ENCODE assay signal across 13 cellular contexts in genomic region chr12:124607681-124608425, GRCh38. TPM values are rescaled to one million over a fixed set of nuclear protein-coding genes. Genes with fewer than 3 reads are reported as not detected.
DNase-seq lines count a peak whose midpoint lies in the region; ATAC-seq and TF ChIP-seq lines count a peak whose summit lies in the region.
"Had no signal": no experiment of that assay in that cellular context is flagged by ENCODE, and none has a peak within 500 bp of the region (broad histone marks: within the 10 kb centered on the region; RNA-seq: fewer than 3 reads in every experiment).

No MANE protein-coding gene starts in this region.

- no peak overlapping the region for H3K4me3 Mint-ChIP-seq in stimulated activated naive CD8-positive, alpha-beta T cell treated with anti-CD3 and anti-CD28 coated beads, Interleukin-15, Interleukin-2, amounts not matched to agents 100 ng/mL and 50 ng/mL, for 24 hours
- no peak overlapping the region for H3K4me3 Mint-ChIP-seq in stimulated activated naive CD8-positive, alpha-beta T cell treated with anti-CD3 and anti-CD28 coated beads, Interleukin-15, amount 100 ng/mL, for 72 hours
- H3K4me3 Mint-ChIP-seq in type B pancreatic cell = peak overlapping the region; percentile 75

- TF ChIP-seq CTCF in VCaP (conservative IDR thresholded peaks at IDR 0.05) (no peak), lower lobe of right lung (IDR thresholded peaks at IDR 0.05) (no peak), type B pancreatic cell (conservative IDR thresholded peaks at IDR 0.05) (no peak)

- H3K36me3 ChIP-seq in lower lobe of right lung = no peaks in the 10 kb centered on the region
- H3K36me3 ChIP-seq: heart right ventricle had no signal

- H3K27ac Mint-ChIP-seq in stimulated activated naive CD8-positive, alpha-beta T cell treated with anti-CD3 and anti-CD28 coated beads, Interleukin-15, Interleukin-2, amounts not matched to agents 100 ng/mL and 50 ng/mL, for 24 hours = peak overlapping the region; percentile 45
- H3K27ac Mint-ChIP-seq in stimulated activated naive CD8-positive, alpha-beta T cell treated with anti-CD3 and anti-CD28 coated beads, Interleukin-15, amount 100 ng/mL, for 72 hours = peak overlapping the region in 1 of 2 donors; percentile 0
- peak overlapping the region; percentile 99 for H3K27ac Mint-ChIP-seq in type B pancreatic cell

- H3K4me3 ChIP-seq in lower lobe of right lung = no peak overlapping the region

- DNase-seq in stimulated activated naive CD8-positive, alpha-beta T cell treated with anti-CD3 and anti-CD28 coated beads, Interleukin-15, amount 100 ng/mL, for 72 hours = no peak
- DNase-seq in lower lobe of right lung = no peak
- no peak for DNase-seq in type B pancreatic cell (ENCODE audit: extremely low spot score, unreplicated experiment)
- no peak for DNase-seq in mesenteric fat pad (ENCODE audit: low spot score)
- DNase-seq in dedifferentiated amniotic fluid mesenchymal stem cell (ENCODE audit: extremely low spot score) = no peak
- DNase-seq in stimulated activated naive CD4-positive, alpha-beta T cell treated with Interleukin-2 at 50 U/mL for 16 hours (lab: John Stamatoyannopoulos, UW) = no peak
- DNase-seq: activated CD4-positive, alpha-beta T cell treated with anti-CD3 and anti-CD28 coated beads, Interleukin-2, amount 10 ng/mL, durations not matched to agents 7 days and 5 days; DMS153; heart right ventricle; occipital lobe; stimulated activated CD4-positive, alpha-beta T cell treated with anti-CD3 and anti-CD28 coated beads, Interleukin-12 subunit alpha, Interleukin-12 subunit beta, amount 100 ng/mL, for 4 hours had no signal

- peaks cover 11% of the 10 kb centered on the region for H3K27me3 Mint-ChIP-seq in stimulated activated naive CD8-positive, alpha-beta T cell treated with anti-CD3 and anti-CD28 coated beads, Interleukin-15, Interleukin-2, amounts not matched to agents 100 ng/mL and 50 ng/mL, for 24 hours
- peaks cover 44% of the 10 kb centered on the region for H3K27me3 Mint-ChIP-seq in stimulated activated naive CD8-positive, alpha-beta T cell treated with anti-CD3 and anti-CD28 coated beads, Interleukin-15, amount 100 ng/mL, for 72 hours
- H3K27me3 Mint-ChIP-seq in type B pancreatic cell = no peaks in the 10 kb centered on the region

- H3K4me1 Mint-ChIP-seq in stimulated activated naive CD8-positive, alpha-beta T cell treated with anti-CD3 and anti-CD28 coated beads, Interleukin-15, Interleukin-2, amounts not matched to agents 100 ng/mL and 50 ng/mL, for 24 hours (ENCODE audit: low read depth) = peaks cover 23% of the 10 kb centered on the region
- H3K4me1 Mint-ChIP-seq in stimulated activated naive CD8-positive, alpha-beta T cell treated with anti-CD3 and anti-CD28 coated beads, Interleukin-15, amount 100 ng/mL, for 72 hours = peaks cover 29% of the 10 kb centered on the region
- H3K4me1 Mint-ChIP-seq in type B pancreatic cell (ENCODE audit: unreplicated experiment) = peaks cover 62% of the 10 kb centered on the region

- no peaks in the 10 kb centered on the region for H3K36me3 Mint-ChIP-seq in stimulated activated naive CD8-positive, alpha-beta T cell treated with anti-CD3 and anti-CD28 coated beads, Interleukin-15, Interleukin-2, amounts not matched to agents 100 ng/mL and 50 ng/mL, for 24 hours (ENCODE audit: low read depth)
- H3K36me3 Mint-ChIP-seq in type B pancreatic cell = peaks cover under 1% of the 10 kb centered on the region

- H3K27me3 ChIP-seq in lower lobe of right lung (ENCODE audit: low read depth) = no peaks in the 10 kb centered on the region

- no peak for ATAC-seq in stimulated activated naive CD8-positive, alpha-beta T cell treated with anti-CD3 and anti-CD28 coated beads, Interleukin-15, amount 100 ng/mL, for 72 hours
- no peak for ATAC-seq in lower lobe of right lung
- ATAC-seq: heart right ventricle had no signal

- intact Hi-C loops in lower lobe of right lung (cut with DNase I) = no loop called here

- H3K27ac ChIP-seq in VCaP (peak overlapping the region; percentile 98), lower lobe of right lung (peak overlapping the region; percentile 65)
- H3K27ac ChIP-seq: heart right ventricle had no signal

- no peaks in the 10 kb centered on the region for H3K9me3 ChIP-seq in lower lobe of right lung

- H3K9me3 Mint-ChIP-seq in stimulated activated naive CD8-positive, alpha-beta T cell treated with anti-CD3 and anti-CD28 coated beads, Interleukin-15, Interleukin-2, amounts not matched to agents 100 ng/mL and 50 ng/mL, for 24 hours = no peaks in the 10 kb centered on the region
- H3K9me3 Mint-ChIP-seq in stimulated activated naive CD8-positive, alpha-beta T cell treated with anti-CD3 and anti-CD28 coated beads, Interleukin-15, amount 100 ng/mL, for 72 hours = no peaks in the 10 kb centered on the region
- peaks cover 5% of the 10 kb centered on the region for H3K9me3 Mint-ChIP-seq in type B pancreatic cell
- H3K9me3 Mint-ChIP-seq: activated CD4-positive, alpha-beta T cell treated with anti-CD3 and anti-CD28 coated beads, Interleukin-2, amount 10 ng/mL, durations not matched to agents 7 days and 5 days had no signal

- peaks cover 27% of the 10 kb centered on the region for H3K4me1 ChIP-seq in lower lobe of right lung

RNA-seq across cellular contexts. Expression of gene NCOR2, which starts 40.4 kb away (rescaled TPM):
- total RNA-seq in lower lobe of right lung (318 TPM), type B pancreatic cell (ENCODE audit: low replicate concordance) (219 and 227 TPM in 2 replicates), mesenteric fat pad (248 TPM)
